Comparison of ENCODE assay signal across 15 cellular contexts in the genomic region with DNA sequence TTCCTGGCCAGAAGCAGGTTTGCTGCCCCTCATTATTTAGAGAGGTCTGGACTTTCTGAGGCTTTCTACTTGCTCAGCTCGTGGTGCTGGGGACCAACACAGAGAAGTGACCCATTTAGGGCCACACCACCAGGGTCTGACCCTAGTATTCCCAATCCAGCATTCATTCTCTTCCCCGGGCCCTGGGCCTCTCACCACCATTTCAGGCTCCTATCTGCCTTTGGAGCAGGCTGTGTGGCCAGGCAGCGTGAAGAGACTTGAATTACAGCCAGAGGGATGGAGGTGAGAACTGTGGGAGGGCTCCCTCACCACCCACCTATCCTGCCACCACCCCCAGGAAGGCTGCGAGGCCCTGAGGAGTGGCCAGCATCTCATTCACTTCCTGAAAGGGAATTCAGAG. TPM values are rescaled to one million over a fixed set of nuclear protein-coding genes. Genes with fewer than 3 reads are reported as not detected.
DNase-seq lines count a peak whose midpoint lies in the region; ATAC-seq, FAIRE-seq and TF ChIP-seq lines count a peak whose summit lies in the region.
"Had no signal": no experiment of that assay in that cellular context is flagged by ENCODE, and none has a peak within 500 bp of the region (broad histone marks: within the 10 kb centered on the region; RNA-seq: fewer than 3 reads in every experiment).

No MANE protein-coding gene starts in this region.

- peak overlapping the region in 1 of 2 donors; percentile 32 for H3K4me3 ChIP-seq in kidney (ENCODE audit: low read length in 2 of 2)
- no peak overlapping the region for H3K4me3 ChIP-seq in parathyroid adenoma (ENCODE audit: low read depth, low read length)
- H3K4me3 ChIP-seq: SK-N-MC had no signal

- DNase-seq in activated CD4-positive, CD25-positive, alpha-beta regulatory T cell treated with anti-CD3 and anti-CD28 coated beads, Interleukin-2, amount 50 U/mL, for 72 hours: peak; percentile 2
- peak; percentile 54 for DNase-seq in kidney
- no peak for DNase-seq in mucosa of gallbladder (ENCODE audit: low spot score)
- DNase-seq in NCI-H446 treated with DMSO at 0.1 percent for 48 hours (lab: John Stamatoyannopoulos, UW): no peak
- DNase-seq: activated CD4-positive, alpha-beta memory T cell treated with anti-CD3 and anti-CD28 coated beads for 36 hours; activated gamma-delta T cell; naive thymus-derived CD4-positive, alpha-beta T cell; NCI-H1105 treated with DMSO at 0.1 percent for 48 hours; trophoblast cell had no signal

- H3K36me3 ChIP-seq in kidney (ENCODE audit: control insufficient read depth in 1 of 2, insufficient read depth in 2 of 2, low read length in 2 of 2) (no peaks in the 10 kb centered on the region), parathyroid adenoma (ENCODE audit: control insufficient read depth, insufficient read depth, low read length) (no peaks in the 10 kb centered on the region)

- intact Hi-C loops in kidney (cut with DNase I): no loop called here

- H3K9me3 ChIP-seq in kidney (ENCODE audit: control insufficient read depth in 1 of 2, low read length in 2 of 2) (no peaks in the 10 kb centered on the region), parathyroid adenoma (ENCODE audit: control insufficient read depth, low read length) (no peaks in the 10 kb centered on the region)

- H3K79me2 ChIP-seq in parathyroid adenoma: no peaks in the 10 kb centered on the region

- peak overlapping the region; percentile 95 for H3K27ac ChIP-seq in VCaP
- peak overlapping the region; percentile 49 to 71 for H3K27ac ChIP-seq in kidney (ENCODE audit: low read depth in 2 of 2, low read length in 2 of 2)
- H3K27ac ChIP-seq in parathyroid adenoma: no peak overlapping the region
- H3K27ac ChIP-seq: SK-N-MC had no signal

- H2AFZ ChIP-seq in parathyroid adenoma: peak overlapping the region; percentile 65

- no peak for ATAC-seq in activated CD4-positive, CD25-positive, alpha-beta regulatory T cell treated with anti-CD3 and anti-CD28 coated beads, Interleukin-2, amount 50 U/mL, for 24 hours
- no peak for ATAC-seq in HG02642 (IDR thresholded peaks at IDR 0.05; ENCODE audit: poor library complexity, unreplicated experiment)
- ATAC-seq: naive thymus-derived CD4-positive, alpha-beta T cell had no signal

- H3K9ac ChIP-seq in kidney (ENCODE audit: low read length in 2 of 2) (no peak overlapping the region), parathyroid adenoma (no peak overlapping the region)

- no peaks in the 10 kb centered on the region for H3K27me3 ChIP-seq in parathyroid adenoma (ENCODE audit: control insufficient read depth, insufficient read depth, low read length)

- no peak for FAIRE-seq in kidney (lab: Jason Lieb, UNC)
- FAIRE-seq: A204.1 had no signal

- no peak overlapping the region for H3K4me2 ChIP-seq in parathyroid adenoma (ENCODE audit: low read length)

- TF ChIP-seq CTCF in VCaP (conservative IDR thresholded peaks at IDR 0.05): no peak
- no peak for TF ChIP-seq CTCF in kidney (IDR thresholded peaks at IDR 0.05; ENCODE audit: borderline replicate concordance, extremely low read depth, insufficient read depth)
- TF ChIP-seq CTCF in parathyroid adenoma (IDR thresholded peaks at IDR 0.05): no peak

- peaks cover 65 to 76% of the 10 kb centered on the region in 2 donors for H3K4me1 ChIP-seq in kidney (ENCODE audit: control insufficient read depth in 1 of 2, insufficient read depth in 1 of 2, low read depth in 1 of 2, low read length in 2 of 2)
- peaks cover 31% of the 10 kb centered on the region for H3K4me1 ChIP-seq in parathyroid adenoma

RNA-seq across cellular contexts. Expression of a gene that starts 24.6 kb away (rescaled TPM):
- total RNA-seq in kidney (3.7 TPM), mucosa of gallbladder (11.0 TPM)
- polyA plus RNA-seq in kidney (ENCODE audit: insufficient read depth, low read depth, low replicate concordance): 12.5 TPM

Comparison
In these comparisons a context has a peak if more than half of its experiments do, and no peak if none do; other contexts are left out.
1. DNase-seq: peak in activated CD4-positive, CD25-positive, alpha-beta regulatory T cell treated with anti-CD3 and anti-CD28 coated beads, Interleukin-2, amount 50 U/mL, for 72 hours (single experiment) and kidney (single experiment); none in mucosa of gallbladder (single experiment) and NCI-H446 treated with DMSO at 0.1 percent for 48 hours (single experiment).